Comparison of ENCODE assay signal across 8 cellular contexts in genomic region chr9:133355881-133356357, GRCh38. TPM values are rescaled to one million over a fixed set of nuclear protein-coding genes. Genes with fewer than 3 reads are reported as not detected.
A peak's percentile ranks its signal among the peaks of the same experiment; 100 is the strongest.
DNase-seq lines count a peak whose midpoint lies in the region; ATAC-seq, FAIRE-seq and TF ChIP-seq lines count a peak whose summit lies in the region.

No MANE protein-coding gene starts in this region.

- intact Hi-C loops in vagina (cut with DNase I): no loop called here

- peak; percentile 20 for DNase-seq in CD1c-positive myeloid dendritic cell (ENCODE audit: extremely low spot score)
- peak; percentile 29 for DNase-seq in MM.1S
- DNase-seq in bronchial epithelial cell (ENCODE audit: low read depth): no peak
- peak; percentile 48 for DNase-seq in mesenchymal stem cell
- no peak for DNase-seq in vagina (ENCODE audit: extremely low spot score in 2 of 2)
- no peak for DNase-seq in activated gamma-delta T cell (lab: John Stamatoyannopoulos, UW)

- H3K4ac ChIP-seq in mesenchymal stem cell (ENCODE audit: low read depth in 1 of 2, low read length in 2 of 2): peak overlapping the region; percentile 41 to 49

- H3K4me2 ChIP-seq in MM.1S (ENCODE audit: low read depth, low read length): peak overlapping the region; percentile 81
- H3K4me2 ChIP-seq in mesenchymal stem cell (ENCODE audit: low read length, poor library complexity, severe bottlenecking): peak overlapping the region; percentile 69

- H2AK5ac ChIP-seq in mesenchymal stem cell (ENCODE audit: low read length, severe bottlenecking): no peak overlapping the region

- ATAC-seq in GM21390 (IDR thresholded peaks at IDR 0.05; ENCODE audit: unreplicated experiment): peak; percentile 39
- no peak for ATAC-seq in GM18861 (IDR thresholded peaks at IDR 0.05; ENCODE audit: unreplicated experiment)

- H3F3A ChIP-seq in MM.1S (ENCODE audit: insufficient read depth, low read length): peaks cover 40% of the 10 kb centered on the region

- no peak for TF ChIP-seq CTCF in MM.1S (IDR thresholded peaks at IDR 0.05; ENCODE audit: low read length)
- TF ChIP-seq CTCF in bronchial epithelial cell (IDR thresholded peaks at IDR 0.05; ENCODE audit: insufficient read depth, low read length, severe bottlenecking): peak; percentile 21
- no peak for TF ChIP-seq CTCF in vagina (IDR thresholded peaks at IDR 0.05)

- H2BK5ac ChIP-seq in mesenchymal stem cell (ENCODE audit: low read depth, low read length, poor library complexity, severe bottlenecking): no peak overlapping the region

- no peak overlapping the region for H2BK15ac ChIP-seq in mesenchymal stem cell (ENCODE audit: low read depth, poor library complexity, severe bottlenecking)

- no peak overlapping the region for H3K14ac ChIP-seq in mesenchymal stem cell (ENCODE audit: low read length in 2 of 2)

- H3K27ac ChIP-seq in MM.1S (ENCODE audit: low read length) (peak overlapping the region; percentile 46), mesenchymal stem cell (ENCODE audit: low read length, poor library complexity, severe bottlenecking) (peak overlapping the region; percentile 6), vagina (peak overlapping the region; percentile 59)

- H3K79me2 ChIP-seq in MM.1S (ENCODE audit: low read length): peaks cover 49% of the 10 kb centered on the region

- peak overlapping the region; percentile 53 for H4K8ac ChIP-seq in mesenchymal stem cell (ENCODE audit: low read length)

- FAIRE-seq in bronchial epithelial cell (lab: Jason Lieb, UNC): no peak

- H3K9me3 ChIP-seq in MM.1S (replicated peaks; ENCODE audit: insufficient read depth, low read length) (no peaks in the 10 kb centered on the region), mesenchymal stem cell (ENCODE audit: control insufficient read depth, low read length) (no peaks in the 10 kb centered on the region), vagina (no peaks in the 10 kb centered on the region)

- H3K4me1 ChIP-seq in MM.1S (ENCODE audit: low read length) (peaks cover 8% of the 10 kb centered on the region; the same call in 1 of the 2 replicates), mesenchymal stem cell (ENCODE audit: control insufficient read depth, insufficient read depth, low read depth, low read length) (peaks cover 24% of the 10 kb centered on the region), vagina (peaks cover 38% of the 10 kb centered on the region)

- H4K91ac ChIP-seq in mesenchymal stem cell (ENCODE audit: low read length): no peak overlapping the region

- H2BK120ac ChIP-seq in mesenchymal stem cell (ENCODE audit: low read depth, low read length): no peak overlapping the region

- H3K23ac ChIP-seq in mesenchymal stem cell (ENCODE audit: low read length in 2 of 2): peak overlapping the region in 1 of 2 experiments; percentile 92

- peaks cover 39% of the 10 kb centered on the region for H3K79me1 ChIP-seq in mesenchymal stem cell (replicated peaks; ENCODE audit: low read length, poor library complexity, severe bottlenecking)

- H2BK12ac ChIP-seq in mesenchymal stem cell (ENCODE audit: low read length in 2 of 2): no peak overlapping the region

- H3K36me3 ChIP-seq in MM.1S (replicated peaks; ENCODE audit: insufficient read depth, low read length) (peaks cover 2% of the 10 kb centered on the region), bronchial epithelial cell (ENCODE audit: control insufficient read depth, insufficient read depth, low read length) (peaks cover 21% of the 10 kb centered on the region), mesenchymal stem cell (ENCODE audit: control insufficient read depth in 1 of 2, insufficient read depth in 2 of 2, low read depth in 1 of 2, low read length in 2 of 2) (peaks cover 57 to 73% of the 10 kb centered on the region in 2 experiments), vagina (peaks cover 0 to 31% of the 10 kb centered on the region in 2 donors)

- no peak overlapping the region for H3K18ac ChIP-seq in mesenchymal stem cell (ENCODE audit: low read depth in 1 of 2, low read length in 2 of 2)

- H3K27me3 ChIP-seq in MM.1S (replicated peaks; ENCODE audit: insufficient read depth, low read length) (no peaks in the 10 kb centered on the region), bronchial epithelial cell (ENCODE audit: control insufficient read depth, insufficient read depth, low read length) (no peaks in the 10 kb centered on the region), mesenchymal stem cell (ENCODE audit: control insufficient read depth in 1 of 2, insufficient read depth in 1 of 2, low read length in 2 of 2) (no peaks in the 10 kb centered on the region), vagina (no peaks in the 10 kb centered on the region)

- H3K9me2 ChIP-seq in MM.1S (replicated peaks; ENCODE audit: insufficient read depth, low read length): no peaks in the 10 kb centered on the region

- H3K9ac ChIP-seq in MM.1S (ENCODE audit: low read length): peak overlapping the region; percentile 80
- H3K9ac ChIP-seq in mesenchymal stem cell (ENCODE audit: low read length): peak overlapping the region; percentile 100

- peaks cover 8% of the 10 kb centered on the region; the same call in 1 of the 2 replicates for H4K20me1 ChIP-seq in MM.1S (ENCODE audit: insufficient read depth, low read length)

- H2AFZ ChIP-seq in MM.1S (ENCODE audit: low read length) (0 out of 2 replicates have a peak overlapping the region, but pooled peaks have one; percentile 42), mesenchymal stem cell (ENCODE audit: low read depth, low read length) (no peak overlapping the region)

- no peak for TF ChIP-seq POLR2A in vagina (IDR thresholded peaks at IDR 0.05)

- H3K4me3 ChIP-seq in MM.1S (ENCODE audit: low read length) (peak overlapping the region; percentile 93), bronchial epithelial cell (ENCODE audit: low read depth, low read length) (peak overlapping the region; percentile 77), mesenchymal stem cell (ENCODE audit: insufficient read depth in 1 of 2, low read depth in 1 of 2, low read length in 2 of 2) (peak overlapping the region; percentile 91 to 96), vagina (peak overlapping the region; percentile 70 to 81)

- WGBS in mesenchymal stem cell: 3% methylated on average over 19 of the region's 31 CpGs

RNA-seq across cellular contexts. Expression of gene SURF1, which starts 0.4 kb away (rescaled TPM):
- total RNA-seq in bronchial epithelial cell (23.4 and 44.5 TPM in 2 replicates), vagina (31.2 TPM)
- polyA plus RNA-seq in mesenchymal stem cell (2013, experiment 1 of 2): 30.0 TPM
- 30.1 TPM for polyA plus RNA-seq in mesenchymal stem cell (2013, experiment 2 of 2)

RNA-seq across cellular contexts. Expression of gene SURF2, which starts 0.4 kb away (rescaled TPM):
- 46.6 and 51.3 TPM in 2 replicates for total RNA-seq in bronchial epithelial cell
- polyA plus RNA-seq in mesenchymal stem cell (2013, experiment 1 of 2): 23.7 TPM
- 24.2 TPM for polyA plus RNA-seq in mesenchymal stem cell (2013, experiment 2 of 2)
- 19.9 TPM for total RNA-seq in vagina

RNA-seq across cellular contexts. Expression of gene RPL7A, which starts 7.9 kb away (rescaled TPM):
- total RNA-seq in bronchial epithelial cell (2,200 and 3,023 TPM in 2 replicates), vagina (1,889 TPM)
- polyA plus RNA-seq in mesenchymal stem cell (2013, experiment 1 of 2): 1,924 TPM
- polyA plus RNA-seq in mesenchymal stem cell (2013, experiment 2 of 2): 1,950 TPM

RNA-seq across cellular contexts. Expression of gene MED22, which starts 8.0 kb away (rescaled TPM):
- 17.5 and 21.3 TPM in 2 replicates for total RNA-seq in bronchial epithelial cell
- 17.8 TPM for polyA plus RNA-seq in mesenchymal stem cell (2013, experiment 1 of 2)
- 17.7 TPM for polyA plus RNA-seq in mesenchymal stem cell (2013, experiment 2 of 2)
- 32.9 TPM for total RNA-seq in vagina

RNA-seq across cellular contexts. Expression of gene SURF6, which starts 19.9 kb away (rescaled TPM):
- total RNA-seq in bronchial epithelial cell (9.0 and 11.1 TPM in 2 replicates), vagina (12.8 TPM)
- 10.1 TPM for polyA plus RNA-seq in mesenchymal stem cell (2013, experiment 1 of 2)
- polyA plus RNA-seq in mesenchymal stem cell (2013, experiment 2 of 2): 9.7 TPM

Comparison
In these comparisons a context has a peak if more than half of its experiments do, and no peak if none do; other contexts are left out.
1. DNase-seq: peak in CD1c-positive myeloid dendritic cell (single experiment), MM.1S (single experiment) and mesenchymal stem cell (single experiment); none in bronchial epithelial cell (single experiment), vagina (0 of 2) and activated gamma-delta T cell (single experiment).
2. H3K27ac ChIP-seq: peak in every context shown above with its lines; median percentile 59 in vagina; 46 in MM.1S; 6 in mesenchymal stem cell.
3. Peak in every context shown above with its lines, with median percentiles within 50 percentile points of each other: H3K4me3 ChIP-seq.